ENCODE assay signal across 13 cellular contexts in genomic region chr10:71751515-71752224, GRCh38. TPM values are rescaled to one million over a fixed set of nuclear protein-coding genes. Genes with fewer than 3 reads are reported as not detected.
DNase-seq lines count a peak whose midpoint lies in the region; ATAC-seq and TF ChIP-seq lines count a peak whose summit lies in the region.
"Had no signal": no experiment of that assay in that cellular context is flagged by ENCODE, and none has a peak within 500 bp of the region (broad histone marks: within the 10 kb centered on the region; RNA-seq: fewer than 3 reads in every experiment).

No MANE protein-coding gene starts in this region.

- H3K9me3 Mint-ChIP-seq in CD14-positive monocyte, result peaks cover 0 to 2% (median 0%) of the 10 kb centered on the region in 7 donors
- H3K9me3 Mint-ChIP-seq in natural killer cell treated with Interleukin-12 subunit alpha and Interleukin-12 subunit beta and Interleukin-15 and Interleukin-18, amount 100 ng/mL, for 72 hours, result no peaks in the 10 kb centered on the region
- H3K9me3 Mint-ChIP-seq: mesothelial cell of epicardium had no signal

- H2BK15ac ChIP-seq in mesendoderm (replicated peaks; ENCODE audit: low read depth), result no peak overlapping the region

- H3K27ac Mint-ChIP-seq in CD14-positive monocyte, result peak overlapping the region; percentile 91 to 96 (median 95)
- peak overlapping the region; percentile 85 to 99 for H3K27ac Mint-ChIP-seq in natural killer cell treated with Interleukin-12 subunit alpha and Interleukin-12 subunit beta and Interleukin-15 and Interleukin-18, amount 100 ng/mL, for 72 hours
- H3K27ac Mint-ChIP-seq: mesothelial cell of epicardium had no signal

- H2BK5ac ChIP-seq in mesendoderm (ENCODE audit: low read length), result no peak overlapping the region

- no peak overlapping the region for H2AK5ac ChIP-seq in mesendoderm (ENCODE audit: low read length)

- H4K8ac ChIP-seq in mesendoderm (ENCODE audit: low read depth, low read length), result no peak overlapping the region

- no peaks in the 10 kb centered on the region for H3K27me3 ChIP-seq in HL-60 (ENCODE audit: insufficient read depth, poor library complexity, severe bottlenecking)
- H3K27me3 ChIP-seq in mesendoderm (ENCODE audit: insufficient read depth, low read length, poor library complexity), result no peaks in the 10 kb centered on the region
- H3K27me3 ChIP-seq: SJSA1 had no signal

- H3K27ac ChIP-seq in HL-60 (replicated peaks), result peak overlapping the region; percentile 73
- peak overlapping the region; percentile 77 for H3K27ac ChIP-seq in caudate nucleus (ENCODE audit: low read depth, low read length)
- no peak overlapping the region for H3K27ac ChIP-seq in mesendoderm (ENCODE audit: low read depth, low read length)
- H3K27ac ChIP-seq: SJSA1 had no signal

- peaks cover 0 to 2% (median 0%) of the 10 kb centered on the region in 3 donors for H3K27me3 Mint-ChIP-seq in CD14-positive monocyte (ENCODE audit: low read depth in 3 of 3)
- H3K27me3 Mint-ChIP-seq in natural killer cell treated with Interleukin-12 subunit alpha and Interleukin-12 subunit beta and Interleukin-15 and Interleukin-18, amount 100 ng/mL, for 72 hours, result no peaks in the 10 kb centered on the region

- no peak overlapping the region for H3K18ac ChIP-seq in mesendoderm (ENCODE audit: low read length)

- H3K36me3 Mint-ChIP-seq in CD14-positive monocyte, result peaks cover 74 to 93% of the 10 kb centered on the region in 2 donors
- H3K36me3 Mint-ChIP-seq in natural killer cell treated with Interleukin-12 subunit alpha and Interleukin-12 subunit beta and Interleukin-15 and Interleukin-18, amount 100 ng/mL, for 72 hours, result no peaks in the 10 kb centered on the region
- H3K36me3 Mint-ChIP-seq: mesothelial cell of epicardium had no signal

- DNase-seq in CD14-positive monocyte (ENCODE audit: low spot score), result no peak
- DNase-seq in HL-60 (ENCODE audit: low read depth in 1 of 2, low spot score in 1 of 2), result peak in 1 of 2 experiments; percentile 11
- DNase-seq in caudate nucleus (lab: John Stamatoyannopoulos, UW), result no peak
- DNase-seq in natural killer cell treated with Interleukin-12 subunit alpha and Interleukin-12 subunit beta and Interleukin-15 and Interleukin-18, amount 100 ng/mL, for 72 hours (ENCODE audit: low spot score), result no peak
- no peak for DNase-seq in mesendoderm
- no peak for DNase-seq in dedifferentiated amniotic fluid mesenchymal stem cell (ENCODE audit: extremely low spot score)
- DNase-seq: IMR-90, NCI-H1417 treated with DMSO at 0.1 percent for 48 hours, NCI-H226 had no signal

- H3K4me2 ChIP-seq in mesendoderm (ENCODE audit: low read length), result no peak overlapping the region

- no CpG with 5 or more reads among the region's 14 CpGs for WGBS in mesendoderm (ENCODE audit: extremely low coverage, insufficient coverage, low lambda C conversion rate)

- H3K4me3 ChIP-seq in HL-60 (replicated peaks; ENCODE audit: insufficient read depth, low read length), result no peak overlapping the region
- no peak overlapping the region for H3K4me3 ChIP-seq in mesendoderm (ENCODE audit: low read length)
- H3K4me3 ChIP-seq: SJSA1 had no signal

- no peak overlapping the region for H4K5ac ChIP-seq in mesendoderm (ENCODE audit: low read length)

- no peaks in the 10 kb centered on the region for H3K36me3 ChIP-seq in mesendoderm (ENCODE audit: control insufficient read depth, insufficient read depth, low read length)

- intact Hi-C loops in CD14-positive monocyte (cut with micrococcal nuclease), result loop anchor here (2.0 to 5.0 kb wide), 3 partner anchors 19 to 136 kb away; partner anchors contain the start of gene VSIR (in 1 of the 2)

- H3K79me1 ChIP-seq in mesendoderm (ENCODE audit: low read length), result no peaks in the 10 kb centered on the region

- peak overlapping the region in 1 of 2 donors; percentile 42 for H3K4me3 Mint-ChIP-seq in CD14-positive monocyte
- H3K4me3 Mint-ChIP-seq in natural killer cell treated with Interleukin-12 subunit alpha and Interleukin-12 subunit beta and Interleukin-15 and Interleukin-18, amount 100 ng/mL, for 72 hours, result peak overlapping the region; percentile 8
- H3K4me3 Mint-ChIP-seq: mesothelial cell of epicardium had no signal

- H3K56ac ChIP-seq in mesendoderm (ENCODE audit: low read length), result no peak overlapping the region

- no peak overlapping the region for H2BK120ac ChIP-seq in mesendoderm (ENCODE audit: low read depth, low read length)

- TF ChIP-seq CTCF in CD14-positive monocyte (IDR thresholded peaks at IDR 0.05) (no peak), HL-60 (IDR thresholded peaks at IDR 0.05; ENCODE audit: insufficient read depth, low read length) (no peak)

- no peaks in the 10 kb centered on the region for H3K79me2 ChIP-seq in mesendoderm (ENCODE audit: control insufficient read depth, insufficient read depth, low read length)

- H3K9ac ChIP-seq in mesendoderm (ENCODE audit: low read length), result no peak overlapping the region
- H3K9ac ChIP-seq: parathyroid adenoma had no signal

- H3K4ac ChIP-seq in mesendoderm (ENCODE audit: low read depth, low read length), result no peak overlapping the region

- no peaks in the 10 kb centered on the region for H3K4me1 ChIP-seq in mesendoderm (ENCODE audit: control insufficient read depth, low read depth, low read length)
- H3K4me1 ChIP-seq: parathyroid adenoma had no signal

- H3K23ac ChIP-seq in mesendoderm (ENCODE audit: low read length), result no peak overlapping the region

- H3K4me1 Mint-ChIP-seq in CD14-positive monocyte, result peaks cover 97% of the 10 kb centered on the region
- H3K4me1 Mint-ChIP-seq in natural killer cell treated with Interleukin-12 subunit alpha and Interleukin-12 subunit beta and Interleukin-15 and Interleukin-18, amount 100 ng/mL, for 72 hours (ENCODE audit: low read depth in 2 of 2), result peaks cover 71 to 78% of the 10 kb centered on the region in 2 donors

- no peak for ATAC-seq in natural killer cell treated with Interleukin-12 subunit alpha and Interleukin-12 subunit beta and Interleukin-15 and Interleukin-18, amount 100 ng/mL, for 72 hours
- no peak for ATAC-seq in GM21619 (IDR thresholded peaks at IDR 0.05; ENCODE audit: unreplicated experiment)

RNA-seq across cellular contexts. Expression of gene VSIR, which starts 21.6 kb away (rescaled TPM):
- polyA plus RNA-seq in CD14-positive monocyte, result 1,000 to 10,000 TPM in 1 of 2 donors, 100 to 1,000 TPM in 1; 801 to 1,133 TPM
- 10 to 100 TPM; 18.8 to 19.7 TPM for total RNA-seq in natural killer cell treated with Interleukin-12 subunit alpha and Interleukin-12 subunit beta and Interleukin-15 and Interleukin-18, amount 100 ng/mL, for 72 hours
- 0.01 TPM for polyA plus RNA-seq in mesendoderm (2013, experiment 1 of 2)
- 0.07 TPM for polyA plus RNA-seq in mesendoderm (2013, experiment 2 of 2)

RNA-seq across cellular contexts. Expression of gene C10orf105, which starts 32.1 kb away (rescaled TPM):
- under 1 TPM; 0.18 to 0.48 TPM for polyA plus RNA-seq in CD14-positive monocyte
- total RNA-seq in natural killer cell treated with Interleukin-12 subunit alpha and Interleukin-12 subunit beta and Interleukin-15 and Interleukin-18, amount 100 ng/mL, for 72 hours, result not detected
- 0.29 TPM for polyA plus RNA-seq in mesendoderm (2013, experiment 1 of 2)
- polyA plus RNA-seq in mesendoderm (2013, experiment 2 of 2), result 0.25 TPM
- total RNA-seq: SJSA1 had no signal
- polyA plus RNA-seq: IMR-90 had no signal
